Comparison of ENCODE assay signal across 1 cellular context in the genomic region with DNA sequence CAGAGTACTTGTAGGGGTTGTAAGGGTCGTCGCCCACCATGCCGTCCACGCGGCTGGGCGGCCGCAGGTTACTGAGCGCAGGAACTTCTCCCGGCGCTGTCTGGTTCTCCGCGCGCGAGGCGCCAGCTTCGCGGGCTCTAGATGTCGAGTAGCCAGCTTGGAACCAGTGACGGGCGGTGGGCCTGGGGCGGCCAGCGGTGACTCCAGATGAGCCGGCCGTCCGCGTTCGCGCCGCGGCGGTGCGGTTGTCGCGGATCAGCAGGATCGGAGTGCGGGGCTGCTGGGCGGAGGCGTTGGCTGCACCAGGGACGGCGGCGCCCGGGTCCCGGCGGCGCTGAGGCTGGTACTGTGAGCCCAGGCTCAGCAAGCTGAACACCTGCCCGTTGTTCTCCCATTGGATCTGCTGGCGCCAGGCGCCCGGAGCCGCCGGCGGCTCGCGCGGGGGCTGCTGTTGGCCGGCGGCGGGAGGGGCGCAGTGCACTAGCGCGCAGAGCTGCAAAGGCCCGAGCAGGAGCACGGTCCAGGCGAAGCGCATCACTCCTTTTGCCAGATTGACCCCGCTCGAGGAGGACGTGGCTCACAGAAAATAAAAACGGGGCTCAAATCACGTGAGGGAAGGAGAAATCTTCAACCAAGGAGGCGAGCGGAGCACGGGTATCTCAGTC.
A peak's percentile ranks its signal among the peaks of the same experiment; 100 is the strongest.
TF ChIP-seq lines count a peak whose summit lies in the region.

No MANE protein-coding gene starts in this region.

TF ChIP-seq in HepG2, 621 proteins besides CTCF, POLR2A, EP300 and RAD21 (continued from another document):
- TF ChIP-seq ZSCAN5A (CRISPR knock-in tag; IDR thresholded peaks at IDR 0.05; ENCODE audit: borderline replicate concordance) (no peak), MEIS2 (CRISPR knock-in tag; IDR thresholded peaks at IDR 0.05) (peak; percentile 17; the same call in 1 of the 2 replicates), NFE2L2 (IDR thresholded peaks at IDR 0.05; ENCODE audit: low read length) (no peak), ZNF343 (CRISPR knock-in tag; IDR thresholded peaks at IDR 0.05) (peak; percentile 81; the same call in 1 of the 2 replicates), ZNF773 (CRISPR knock-in tag; IDR thresholded peaks at IDR 0.05; ENCODE audit: borderline replicate concordance) (peak; percentile 63; the same call in 1 of the 2 replicates), ZNF83 (CRISPR knock-in tag; IDR thresholded peaks at IDR 0.05; ENCODE audit: borderline replicate concordance) (0 out of 2 replicates have a peak, but pooled peaks have one; percentile 11), GABPB1 (CRISPR knock-in tag; IDR thresholded peaks at IDR 0.05) (peak; percentile 57; the same call in 1 of the 2 replicates), NCOR1 (IDR thresholded peaks at IDR 0.05; ENCODE audit: borderline replicate concordance, low read length) (no peak), ZNF784 (CRISPR knock-in tag; IDR thresholded peaks at IDR 0.05; ENCODE audit: borderline replicate concordance) (no peak), ZNF547 (CRISPR knock-in tag; IDR thresholded peaks at IDR 0.05) (0 out of 2 replicates have a peak, but pooled peaks have one; percentile 9), ZNF225 (CRISPR knock-in tag; IDR thresholded peaks at IDR 0.05) (peak; percentile 58; the same call in 1 of the 2 replicates), HNRNPLL (IDR thresholded peaks at IDR 0.05; ENCODE audit: low read depth, low read length, poor library complexity, severe bottlenecking) (peak; percentile 32), ZNF777 (CRISPR knock-in tag; IDR thresholded peaks at IDR 0.05) (peak; percentile 92), ZFP82 (CRISPR knock-in tag; IDR thresholded peaks at IDR 0.05; ENCODE audit: borderline replicate concordance) (no peak), ZNF558 (CRISPR knock-in tag; IDR thresholded peaks at IDR 0.05; ENCODE audit: borderline replicate concordance) (0 out of 2 replicates have a peak, but pooled peaks have one; percentile 24), ZFX (CRISPR knock-in tag; IDR thresholded peaks at IDR 0.05; ENCODE audit: low read depth) (0 out of 2 replicates have a peak, but pooled peaks have one; percentile 54), HES4 (CRISPR knock-in tag; IDR thresholded peaks at IDR 0.05; ENCODE audit: borderline replicate concordance) (0 out of 2 replicates have a peak, but pooled peaks have one; percentile 25), ZNF329 (CRISPR knock-in tag; IDR thresholded peaks at IDR 0.05; ENCODE audit: low read depth) (peak; percentile 28; the same call in 1 of the 2 replicates), GTF3A (CRISPR knock-in tag; conservative IDR thresholded peaks at IDR 0.05) (no peak; the same call in 1 of the 2 replicates), ZFP90 (CRISPR knock-in tag; IDR thresholded peaks at IDR 0.05; ENCODE audit: borderline replicate concordance) (peak; percentile 24; the same call in 1 of the 2 replicates), ZNF510 (CRISPR knock-in tag; IDR thresholded peaks at IDR 0.05; ENCODE audit: low read depth) (0 out of 2 replicates have a peak, but pooled peaks have one; percentile 57), RNF2 (conservative IDR thresholded peaks at IDR 0.05; ENCODE audit: low read depth) (0 out of 2 replicates have a peak, but pooled peaks have one; percentile 22), ISL2 (CRISPR knock-in tag; IDR thresholded peaks at IDR 0.05) (no peak), ZNF496 (CRISPR knock-in tag; IDR thresholded peaks at IDR 0.05; ENCODE audit: insufficient replicate concordance) (no peak), ZFYVE20 (CRISPR knock-in tag; IDR thresholded peaks at IDR 0.05; ENCODE audit: borderline replicate concordance, low read depth) (no peak), ZNF788 (CRISPR knock-in tag; IDR thresholded peaks at IDR 0.05; ENCODE audit: borderline replicate concordance) (0 out of 2 replicates have a peak, but pooled peaks have one; percentile 45), AGO2 (optimal IDR thresholded peaks at IDR 0.05; ENCODE audit: low read depth, low read length) (peak; percentile 39), ZNF24 (IDR thresholded peaks at IDR 0.05) (no peak), ATF7 (IDR thresholded peaks at IDR 0.05) (no peak), ATF7 (CRISPR knock-in tag; IDR thresholded peaks at IDR 0.05) (0 out of 2 replicates have a peak, but pooled peaks have one; percentile 21), MYPOP (CRISPR knock-in tag; IDR thresholded peaks at IDR 0.05) (peak; percentile 70; the same call in 1 of the 2 replicates), REPIN1 (CRISPR knock-in tag; IDR thresholded peaks at IDR 0.05; ENCODE audit: borderline replicate concordance, low read depth) (no peak; the same call in 1 of the 2 replicates)
- TF ChIP-seq, protein P1, sequence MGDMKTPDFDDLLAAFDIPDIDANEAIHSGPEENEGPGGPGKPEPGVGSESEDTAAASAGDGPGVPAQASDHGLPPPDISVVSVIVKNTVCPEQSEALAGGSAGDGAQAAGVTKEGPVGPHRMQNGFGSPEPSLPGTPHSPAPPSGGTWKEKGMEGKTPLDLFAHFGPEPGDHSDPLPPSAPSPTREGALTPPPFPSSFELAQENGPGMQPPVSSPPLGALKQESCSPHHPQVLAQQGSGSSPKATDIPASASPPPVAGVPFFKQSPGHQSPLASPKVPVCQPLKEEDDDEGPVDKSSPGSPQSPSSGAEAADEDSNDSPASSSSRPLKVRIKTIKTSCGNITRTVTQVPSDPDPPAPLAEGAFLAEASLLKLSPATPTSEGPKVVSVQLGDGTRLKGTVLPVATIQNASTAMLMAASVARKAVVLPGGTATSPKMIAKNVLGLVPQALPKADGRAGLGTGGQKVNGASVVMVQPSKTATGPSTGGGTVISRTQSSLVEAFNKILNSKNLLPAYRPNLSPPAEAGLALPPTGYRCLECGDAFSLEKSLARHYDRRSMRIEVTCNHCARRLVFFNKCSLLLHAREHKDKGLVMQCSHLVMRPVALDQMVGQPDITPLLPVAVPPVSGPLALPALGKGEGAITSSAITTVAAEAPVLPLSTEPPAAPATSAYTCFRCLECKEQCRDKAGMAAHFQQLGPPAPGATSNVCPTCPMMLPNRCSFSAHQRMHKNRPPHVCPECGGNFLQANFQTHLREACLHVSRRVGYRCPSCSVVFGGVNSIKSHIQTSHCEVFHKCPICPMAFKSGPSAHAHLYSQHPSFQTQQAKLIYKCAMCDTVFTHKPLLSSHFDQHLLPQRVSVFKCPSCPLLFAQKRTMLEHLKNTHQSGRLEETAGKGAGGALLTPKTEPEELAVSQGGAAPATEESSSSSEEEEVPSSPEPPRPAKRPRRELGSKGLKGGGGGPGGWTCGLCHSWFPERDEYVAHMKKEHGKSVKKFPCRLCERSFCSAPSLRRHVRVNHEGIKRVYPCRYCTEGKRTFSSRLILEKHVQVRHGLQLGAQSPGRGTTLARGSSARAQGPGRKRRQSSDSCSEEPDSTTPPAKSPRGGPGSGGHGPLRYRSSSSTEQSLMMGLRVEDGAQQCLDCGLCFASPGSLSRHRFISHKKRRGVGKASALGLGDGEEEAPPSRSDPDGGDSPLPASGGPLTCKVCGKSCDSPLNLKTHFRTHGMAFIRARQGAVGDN (CRISPR knock-in tag; IDR thresholded peaks at IDR 0.05): peak; percentile 79
- TF ChIP-seq, protein P2, sequence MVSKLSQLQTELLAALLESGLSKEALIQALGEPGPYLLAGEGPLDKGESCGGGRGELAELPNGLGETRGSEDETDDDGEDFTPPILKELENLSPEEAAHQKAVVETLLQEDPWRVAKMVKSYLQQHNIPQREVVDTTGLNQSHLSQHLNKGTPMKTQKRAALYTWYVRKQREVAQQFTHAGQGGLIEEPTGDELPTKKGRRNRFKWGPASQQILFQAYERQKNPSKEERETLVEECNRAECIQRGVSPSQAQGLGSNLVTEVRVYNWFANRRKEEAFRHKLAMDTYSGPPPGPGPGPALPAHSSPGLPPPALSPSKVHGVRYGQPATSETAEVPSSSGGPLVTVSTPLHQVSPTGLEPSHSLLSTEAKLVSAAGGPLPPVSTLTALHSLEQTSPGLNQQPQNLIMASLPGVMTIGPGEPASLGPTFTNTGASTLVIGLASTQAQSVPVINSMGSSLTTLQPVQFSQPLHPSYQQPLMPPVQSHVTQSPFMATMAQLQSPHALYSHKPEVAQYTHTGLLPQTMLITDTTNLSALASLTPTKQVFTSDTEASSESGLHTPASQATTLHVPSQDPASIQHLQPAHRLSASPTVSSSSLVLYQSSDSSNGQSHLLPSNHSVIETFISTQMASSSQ (IDR thresholded peaks at IDR 0.05; ENCODE audit: low read depth): no peak
- TF ChIP-seq, protein P2 (CRISPR knock-in tag; IDR thresholded peaks at IDR 0.05; ENCODE audit: borderline replicate concordance): 0 out of 2 replicates have a peak, but pooled peaks have one; percentile 9
- TF ChIP-seq, protein P3, sequence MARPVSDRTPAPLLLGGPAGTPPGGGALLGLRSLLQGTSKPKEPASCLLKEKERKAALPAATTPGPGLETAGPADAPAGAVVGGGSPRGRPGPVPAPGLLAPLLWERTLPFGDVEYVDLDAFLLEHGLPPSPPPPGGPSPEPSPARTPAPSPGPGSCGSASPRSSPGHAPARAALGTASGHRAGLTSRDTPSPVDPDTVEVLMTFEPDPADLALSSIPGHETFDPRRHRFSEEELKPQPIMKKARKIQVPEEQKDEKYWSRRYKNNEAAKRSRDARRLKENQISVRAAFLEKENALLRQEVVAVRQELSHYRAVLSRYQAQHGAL (CRISPR knock-in tag; IDR thresholded peaks at IDR 0.05; ENCODE audit: not compliant biosample characterization): peak; percentile 10
